ENCODE assay signal across 1 cellular context in genomic region chrX:70509078-70509477, GRCh38.
TF ChIP-seq lines count a peak whose summit lies in the region.

No MANE protein-coding gene starts in this region.

TF ChIP-seq in HepG2, 621 proteins besides CTCF, POLR2A, EP300 and RAD21 (continued from another document):
- TF ChIP-seq, protein P1, sequence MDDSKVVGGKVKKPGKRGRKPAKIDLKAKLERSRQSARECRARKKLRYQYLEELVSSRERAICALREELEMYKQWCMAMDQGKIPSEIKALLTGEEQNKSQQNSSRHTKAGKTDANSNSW (CRISPR knock-in tag; IDR thresholded peaks at IDR 0.05; ENCODE audit: borderline replicate concordance), result no peak
- TF ChIP-seq ZNF879 (CRISPR knock-in tag; IDR thresholded peaks at IDR 0.05) (no peak), ZNF335 (CRISPR knock-in tag; IDR thresholded peaks at IDR 0.05) (no peak), SP1 (IDR thresholded peaks at IDR 0.05) (no peak), SP1 (CRISPR knock-in tag; IDR thresholded peaks at IDR 0.05) (no peak), ZNF468 (CRISPR knock-in tag; IDR thresholded peaks at IDR 0.05) (no peak), SNAPC2 (CRISPR knock-in tag; IDR thresholded peaks at IDR 0.05) (no peak), CBX2 (IDR thresholded peaks at IDR 0.05; ENCODE audit: low read depth, low read length) (no peak), CBX2 (CRISPR knock-in tag; IDR thresholded peaks at IDR 0.05; ENCODE audit: low read depth) (no peak), ZNF251 (CRISPR knock-in tag; IDR thresholded peaks at IDR 0.05) (no peak)
- TF ChIP-seq, protein P2, sequence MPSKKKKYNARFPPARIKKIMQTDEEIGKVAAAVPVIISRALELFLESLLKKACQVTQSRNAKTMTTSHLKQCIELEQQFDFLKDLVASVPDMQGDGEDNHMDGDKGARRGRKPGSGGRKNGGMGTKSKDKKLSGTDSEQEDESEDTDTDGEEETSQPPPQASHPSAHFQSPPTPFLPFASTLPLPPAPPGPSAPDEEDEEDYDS (CRISPR knock-in tag; IDR thresholded peaks at IDR 0.05), result no peak
